Comparison of ENCODE assay signal across 26 cellular contexts in the genomic region with DNA sequence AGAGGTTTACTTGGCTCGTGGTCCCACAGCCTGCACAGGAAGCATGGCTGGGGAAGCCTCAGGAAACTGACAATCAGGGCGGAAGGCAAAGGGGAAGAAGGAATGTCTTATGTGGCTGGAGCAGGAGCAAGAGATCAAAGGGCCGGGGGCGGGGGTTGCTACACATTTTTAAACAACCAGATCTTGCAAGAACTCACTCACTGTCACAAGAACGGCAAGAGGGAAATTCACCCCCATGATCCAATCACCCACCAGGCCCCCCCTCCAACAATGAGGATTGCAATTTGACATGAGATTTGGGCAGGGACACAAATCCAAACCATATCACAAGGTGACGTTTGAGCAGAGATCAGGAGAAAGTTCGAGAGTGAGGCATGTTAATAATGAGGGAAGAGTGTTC.
"Had no signal": no experiment of that assay in that cellular context is flagged by ENCODE, and none has a peak within 500 bp of the region (broad histone marks: within the 10 kb centered on the region; RNA-seq: fewer than 3 reads in every experiment).

No MANE protein-coding gene starts in this region.

- H3K4me3 ChIP-seq: coronary artery, esophagus squamous epithelium, heart right ventricle, lung, neural progenitor cell, right atrium auricular region, smooth muscle cell, thyroid gland had no signal

- H3K36me3 ChIP-seq: esophagus squamous epithelium, heart right ventricle, neural progenitor cell, right atrium auricular region, thyroid gland had no signal

- H3K4me1 ChIP-seq: esophagus squamous epithelium, heart right ventricle, neural progenitor cell, parathyroid adenoma, right atrium auricular region, thyroid gland had no signal

- ATAC-seq: heart right ventricle; left lobe of liver; naive thymus-derived CD4-positive, alpha-beta T cell; sciatic nerve; stimulated activated naive CD8-positive, alpha-beta T cell treated with anti-CD3 and anti-CD28 coated beads, Interleukin-15, amount 100 ng/mL, for 72 hours had no signal

- DNase-seq: dermis blood vessel endothelial cell; effector memory CD4-positive, alpha-beta T cell; erythroblast; esophagus squamous epithelium; foreskin melanocyte; glutamatergic neuron; heart right ventricle; hippocampal formation; immature natural killer cell; naive thymus-derived CD4-positive, alpha-beta T cell; stimulated activated CD4-positive, alpha-beta T cell treated with anti-CD3 and anti-CD28 coated beads, Interleukin-12 subunit alpha, Interleukin-12 subunit beta, amount 100 ng/mL, for 4 hours; stimulated activated CD4-positive, alpha-beta T cell treated with anti-CD3 and anti-CD28 coated beads, Interleukin-1b, Interleukin-23, amount 100 ng/mL, for 48 hours; stimulated activated CD4-positive, alpha-beta T cell treated with anti-CD3 and anti-CD28 coated beads, Interleukin-4, amount 100 ng/mL, for 1 hour; stimulated activated CD8-positive, alpha-beta memory T cell treated with anti-CD3 and anti-CD28 coated beads, Interleukin-4, amount 100 ng/mL, for 48 hours; stimulated activated naive CD4-positive, alpha-beta T cell; stimulated activated naive CD8-positive, alpha-beta T cell treated with anti-CD3 and anti-CD28 coated beads, Interleukin-15, amount 100 ng/mL, for 72 hours; thyroid gland; trophoblast cell had no signal

- H3K27me3 ChIP-seq: neural progenitor cell, right atrium auricular region, thyroid gland had no signal

- H3K27ac ChIP-seq: coronary artery, esophagus squamous epithelium, heart right ventricle, neural progenitor cell, parathyroid adenoma, right atrium auricular region, thyroid gland had no signal

- H3K9me3 ChIP-seq: esophagus squamous epithelium, heart right ventricle, right atrium auricular region, thyroid gland had no signal
